Comparison of ENCODE assay signal across 1 cellular context in the genomic region with DNA sequence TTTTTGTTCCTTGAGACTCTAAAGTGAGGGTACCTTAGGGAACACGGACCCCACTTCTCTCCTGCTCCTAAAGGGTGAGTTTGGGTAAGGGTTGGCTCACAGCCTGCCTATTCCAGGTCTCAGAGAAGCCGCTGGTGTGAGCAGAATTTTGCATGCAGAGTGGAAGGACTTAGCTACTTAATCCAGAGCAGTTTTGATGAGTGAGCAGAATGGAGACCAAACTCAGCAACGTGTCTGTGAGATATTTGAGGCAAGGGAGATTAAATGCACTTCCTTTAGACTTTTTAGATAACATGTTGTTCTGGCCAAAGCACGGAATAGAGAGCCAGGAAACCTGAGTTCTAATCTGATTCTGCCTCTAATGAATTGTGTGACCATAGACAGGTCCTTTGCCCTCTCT.
TF ChIP-seq lines count a peak whose summit lies in the region.

No MANE protein-coding gene starts in this region.

TF ChIP-seq in HepG2, 621 proteins besides CTCF, POLR2A, EP300 and RAD21 (continued from another document):
- TF ChIP-seq ZNF326 (CRISPR knock-in tag; IDR thresholded peaks at IDR 0.05; ENCODE audit: borderline replicate concordance): no peak
